ENCODE assay signal across 1 cellular context in genomic region chr16:67562918-67563707, GRCh38.
TF ChIP-seq lines count a peak whose summit lies in the region.

No MANE protein-coding gene starts in this region.

TF ChIP-seq in HepG2, 621 proteins besides CTCF, POLR2A, EP300 and RAD21 (continued from another document and continues in another):
- TF ChIP-seq HNF1B (CRISPR knock-in tag; IDR thresholded peaks at IDR 0.05) (no peak; the same call in 1 of the 2 replicates), ELF3 (CRISPR knock-in tag; IDR thresholded peaks at IDR 0.05) (no peak; the same call in 1 of the 2 replicates), ZNF275 (CRISPR knock-in tag; IDR thresholded peaks at IDR 0.05; ENCODE audit: borderline replicate concordance) (peak; percentile 68; the same call in 1 of the 2 replicates), TAF15 (IDR thresholded peaks at IDR 0.05; ENCODE audit: low read depth, low read length, poor library complexity, severe bottlenecking) (peak; percentile 86), NCOA1 (CRISPR knock-in tag; IDR thresholded peaks at IDR 0.05) (peak; percentile 80), IKZF1 (IDR thresholded peaks at IDR 0.05) (no peak), LBX2 (CRISPR knock-in tag; IDR thresholded peaks at IDR 0.05; ENCODE audit: borderline replicate concordance) (peak; percentile 67; the same call in 1 of the 2 replicates), GPN1 (CRISPR knock-in tag; IDR thresholded peaks at IDR 0.05; ENCODE audit: borderline replicate concordance) (no peak), ZNF543 (CRISPR knock-in tag; IDR thresholded peaks at IDR 0.05) (no peak), ETV5 (CRISPR knock-in tag; IDR thresholded peaks at IDR 0.05; ENCODE audit: borderline replicate concordance) (peak; percentile 54), RBM22 (optimal IDR thresholded peaks at IDR 0.05; ENCODE audit: low read length) (peak; percentile 76), ZNF660 (CRISPR knock-in tag; IDR thresholded peaks at IDR 0.05; ENCODE audit: borderline replicate concordance, low read depth) (no peak), NCOR1 (IDR thresholded peaks at IDR 0.05; ENCODE audit: borderline replicate concordance, low read length) (no peak; the same call in 1 of the 2 replicates), FOXK2 (IDR thresholded peaks at IDR 0.05) (no peak), HCFC1 (IDR thresholded peaks at IDR 0.05; ENCODE audit: low read depth, low read length) (0 out of 2 replicates have a peak, but pooled peaks have one; percentile 25), ZNF780A (CRISPR knock-in tag; IDR thresholded peaks at IDR 0.05) (no peak), MLX (CRISPR knock-in tag; IDR thresholded peaks at IDR 0.05) (no peak; the same call in 1 of the 2 replicates), RXRA (CRISPR knock-in tag; IDR thresholded peaks at IDR 0.05) (no peak; the same call in 1 of the 2 replicates), CBX2 (IDR thresholded peaks at IDR 0.05; ENCODE audit: low read depth, low read length) (no peak), CBX2 (CRISPR knock-in tag; IDR thresholded peaks at IDR 0.05; ENCODE audit: low read depth) (no peak), SOX5 (CRISPR knock-in tag; IDR thresholded peaks at IDR 0.05; ENCODE audit: borderline replicate concordance) (no peak), BORCS8-MEF2B (CRISPR knock-in tag; IDR thresholded peaks at IDR 0.05) (no peak; the same call in 1 of the 2 replicates), REXO4 (CRISPR knock-in tag; IDR thresholded peaks at IDR 0.05; ENCODE audit: borderline replicate concordance) (no peak), KDM5A (IDR thresholded peaks at IDR 0.05; ENCODE audit: borderline replicate concordance, low read length) (peak; percentile 49; the same call in 1 of the 2 replicates), REPIN1 (CRISPR knock-in tag; IDR thresholded peaks at IDR 0.05; ENCODE audit: borderline replicate concordance, low read depth) (no peak), ZNF773 (CRISPR knock-in tag; IDR thresholded peaks at IDR 0.05; ENCODE audit: borderline replicate concordance) (no peak), ZNF646 (CRISPR knock-in tag; IDR thresholded peaks at IDR 0.05) (peak; percentile 53; the same call in 1 of the 2 replicates), ZNF512 (CRISPR knock-in tag; IDR thresholded peaks at IDR 0.05) (no peak), THRA (CRISPR knock-in tag; IDR thresholded peaks at IDR 0.05; ENCODE audit: borderline replicate concordance) (no peak), KLF15 (CRISPR knock-in tag; IDR thresholded peaks at IDR 0.05; ENCODE audit: borderline replicate concordance) (0 out of 2 replicates have a peak, but pooled peaks have one; percentile 18), ZFP1 (CRISPR knock-in tag; IDR thresholded peaks at IDR 0.05) (no peak), ZNF33B (CRISPR knock-in tag; IDR thresholded peaks at IDR 0.05) (no peak), PHF5A (CRISPR knock-in tag; IDR thresholded peaks at IDR 0.05; ENCODE audit: low read depth, unreplicated experiment) (peak; percentile 19), ZXDC (CRISPR knock-in tag; IDR thresholded peaks at IDR 0.05) (peak; percentile 57; the same call in 1 of the 2 replicates), SMAD3 (CRISPR knock-in tag; IDR thresholded peaks at IDR 0.05) (no peak; the same call in 1 of the 2 replicates), SAP130 (CRISPR knock-in tag; IDR thresholded peaks at IDR 0.05; ENCODE audit: low read depth) (peak; percentile 67), ZBTB25 (CRISPR knock-in tag; IDR thresholded peaks at IDR 0.05) (peak; percentile 45; the same call in 1 of the 2 replicates), POGZ (CRISPR knock-in tag; IDR thresholded peaks at IDR 0.05) (no peak), ZGPAT (CRISPR knock-in tag; IDR thresholded peaks at IDR 0.05) (peak; percentile 78; the same call in 1 of the 2 replicates), ZBTB43 (CRISPR knock-in tag; conservative IDR thresholded peaks at IDR 0.05) (peak; percentile 61)
